ENCODE assay signal across 1 cellular context in genomic region chr22:29787371-29787980, GRCh38.
TF ChIP-seq lines count a peak whose summit lies in the region.

No MANE protein-coding gene starts in this region.

TF ChIP-seq in HepG2, 621 proteins besides CTCF, POLR2A, EP300 and RAD21 (continued from another document):
- TF ChIP-seq PATZ1 (CRISPR knock-in tag; IDR thresholded peaks at IDR 0.05) = 0 out of 2 replicates have a peak, but pooled peaks have one; percentile 30
- peak; percentile 71 for TF ChIP-seq BHLHE40 (IDR thresholded peaks at IDR 0.05; ENCODE audit: low read length)
- TF ChIP-seq SATB2 (CRISPR knock-in tag; IDR thresholded peaks at IDR 0.05) = no peak
- no peak for TF ChIP-seq ZBTB10 (CRISPR knock-in tag; IDR thresholded peaks at IDR 0.05; ENCODE audit: borderline replicate concordance)
- TF ChIP-seq SP5 (CRISPR knock-in tag; IDR thresholded peaks at IDR 0.05; ENCODE audit: borderline replicate concordance, low read depth) = peak; percentile 38; the same call in 1 of the 2 replicates
- no peak for TF ChIP-seq POLR2G (IDR thresholded peaks at IDR 0.05; ENCODE audit: low read depth, low read length)
- no peak for TF ChIP-seq MTF1 (CRISPR knock-in tag; IDR thresholded peaks at IDR 0.05)
- no peak for TF ChIP-seq ZNF530 (CRISPR knock-in tag; IDR thresholded peaks at IDR 0.05; ENCODE audit: low read depth)
- TF ChIP-seq ZNF468 (CRISPR knock-in tag; IDR thresholded peaks at IDR 0.05) = no peak
- peak; percentile 26; the same call in 1 of the 2 replicates for TF ChIP-seq UBTF (CRISPR knock-in tag; IDR thresholded peaks at IDR 0.05)
- TF ChIP-seq ONECUT2 (CRISPR knock-in tag; IDR thresholded peaks at IDR 0.05) = peak; percentile 91
- no peak for TF ChIP-seq ZNF749 (CRISPR knock-in tag; IDR thresholded peaks at IDR 0.05; ENCODE audit: borderline replicate concordance)
- 0 out of 2 replicates have a peak, but pooled peaks have one; percentile 21 for TF ChIP-seq PITX1 (CRISPR knock-in tag; IDR thresholded peaks at IDR 0.05)
- TF ChIP-seq HIC2 (CRISPR knock-in tag; IDR thresholded peaks at IDR 0.05; ENCODE audit: low read depth) = no peak
- 0 out of 2 replicates have a peak, but pooled peaks have one; percentile 46 for TF ChIP-seq MEIS1 (CRISPR knock-in tag; IDR thresholded peaks at IDR 0.05; ENCODE audit: borderline replicate concordance)
- peak; percentile 51 for TF ChIP-seq SALL1 (CRISPR knock-in tag; IDR thresholded peaks at IDR 0.05)
TF ChIP-seq in HepG2: peak in this region for 24.
